In the genomic region with DNA sequence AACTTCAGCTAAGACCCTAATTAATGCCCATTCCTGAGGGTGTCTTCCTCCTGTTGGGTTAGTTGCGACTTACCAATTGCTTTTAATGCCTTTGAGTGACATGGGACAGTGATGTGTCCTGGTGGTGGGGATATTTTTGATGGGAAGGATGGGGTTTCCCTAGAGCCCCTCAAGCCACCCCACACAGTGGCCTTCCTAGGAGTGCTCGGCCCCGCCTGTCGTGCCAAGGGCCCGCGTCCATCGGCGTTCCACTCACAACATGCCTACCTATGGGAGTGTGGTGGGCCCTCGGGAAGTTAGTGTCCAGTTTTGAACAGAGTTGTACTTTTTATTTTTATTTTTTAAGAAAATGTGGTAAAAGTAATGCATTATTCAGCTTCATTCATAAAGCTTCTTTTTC, we compare ENCODE assay signal across 10 cellular contexts. TPM values are rescaled to one million over a fixed set of nuclear protein-coding genes. Genes with fewer than 3 reads are reported as not detected.
DNase-seq lines count a peak whose midpoint lies in the region; ATAC-seq and TF ChIP-seq lines count a peak whose summit lies in the region.
"Had no signal": no experiment of that assay in that cellular context is flagged by ENCODE, and none has a peak within 500 bp of the region (broad histone marks: within the 10 kb centered on the region; RNA-seq: fewer than 3 reads in every experiment).

No MANE protein-coding gene starts in this region.

- H3K23ac ChIP-seq in mesenchymal stem cell (ENCODE audit: low read length in 2 of 2), result no peak overlapping the region

- H3K4me2 ChIP-seq in mesenchymal stem cell (ENCODE audit: low read length, poor library complexity, severe bottlenecking), result no peak overlapping the region

- no peak overlapping the region for H3K4ac ChIP-seq in mesenchymal stem cell (ENCODE audit: low read depth in 1 of 2, low read length in 2 of 2)

- H3K18ac ChIP-seq in mesenchymal stem cell (ENCODE audit: low read depth in 1 of 2, low read length in 2 of 2), result no peak overlapping the region

- no peak for ATAC-seq in left cardiac atrium
- ATAC-seq in SK-N-SH treated with all-trans-retinoic acid at 6 μM for 48 hours, result no peak

- no peak overlapping the region for H2AFZ ChIP-seq in mesenchymal stem cell (ENCODE audit: low read depth, low read length)

- no peak overlapping the region for H2AK5ac ChIP-seq in mesenchymal stem cell (ENCODE audit: low read length, severe bottlenecking)

- no peak overlapping the region for H4K8ac ChIP-seq in mesenchymal stem cell (ENCODE audit: low read length)

- H3K14ac ChIP-seq in mesenchymal stem cell (ENCODE audit: low read length in 2 of 2), result no peak overlapping the region

- no peak for DNase-seq in left ventricle myocardium inferior
- no peak for DNase-seq in left cardiac atrium
- DNase-seq in mesenchymal stem cell, result no peak
- no peak for DNase-seq in stimulated activated CD4-positive, alpha-beta T cell treated with anti-CD3 and anti-CD28 coated beads, Interleukin-4, amount 100 ng/mL, for 24 hours
- no peak for DNase-seq in NCI-H446 treated with DMSO at 0.1 percent for 48 hours (lab: John Stamatoyannopoulos, UW)
- no peak for DNase-seq in NCI-H226
- DNase-seq in HuH-7.5 (ENCODE audit: low spot score), result no peak

- peak overlapping the region; percentile 56 for H3K27ac ChIP-seq in left ventricle myocardium inferior (replicated peaks)
- H3K27ac ChIP-seq in mesenchymal stem cell (ENCODE audit: low read length, poor library complexity, severe bottlenecking), result no peak overlapping the region
- H3K27ac ChIP-seq: psoas muscle had no signal

- no peaks in the 10 kb centered on the region for H3K36me3 ChIP-seq in left ventricle myocardium inferior
- no peaks in the 10 kb centered on the region for H3K36me3 ChIP-seq in mesenchymal stem cell (ENCODE audit: control insufficient read depth in 1 of 2, insufficient read depth in 2 of 2, low read depth in 1 of 2, low read length in 2 of 2)
- H3K36me3 ChIP-seq: heart right ventricle had no signal

- no peak for TF ChIP-seq CTCF in left ventricle myocardium inferior (IDR thresholded peaks at IDR 0.05; ENCODE audit: borderline replicate concordance)

- peak overlapping the region; percentile 73 for H3K9ac ChIP-seq in mesenchymal stem cell (ENCODE audit: low read length)

- no peaks in the 10 kb centered on the region for H3K9me3 ChIP-seq in left ventricle myocardium inferior (replicated peaks)
- H3K9me3 ChIP-seq in mesenchymal stem cell (ENCODE audit: control insufficient read depth, low read length), result no peaks in the 10 kb centered on the region
- H3K9me3 ChIP-seq: heart right ventricle, psoas muscle had no signal

- intact Hi-C loops in left ventricle myocardium inferior (cut with micrococcal nuclease) (loop anchor here (10.0 kb wide), 1 partner anchor 455 kb away; no protein-coding TSS in a partner anchor), left cardiac atrium (cut with DNase I) (loop anchor here (1.0 to 5.0 kb wide), 3 partner anchors 324 to 455 kb away; no protein-coding TSS in a partner anchor)

- H2BK15ac ChIP-seq in mesenchymal stem cell (ENCODE audit: low read depth, poor library complexity, severe bottlenecking), result no peak overlapping the region

- H3K27me3 ChIP-seq in left ventricle myocardium inferior (ENCODE audit: low read depth), result no peaks in the 10 kb centered on the region
- no peaks in the 10 kb centered on the region for H3K27me3 ChIP-seq in mesenchymal stem cell (ENCODE audit: control insufficient read depth in 1 of 2, insufficient read depth in 1 of 2, low read length in 2 of 2)

- no peak overlapping the region for H2BK120ac ChIP-seq in mesenchymal stem cell (ENCODE audit: low read depth, low read length)

- no peak overlapping the region for H2BK12ac ChIP-seq in mesenchymal stem cell (ENCODE audit: low read length in 2 of 2)

- H3K4me3 ChIP-seq in left ventricle myocardium inferior (no peak overlapping the region), mesenchymal stem cell (ENCODE audit: insufficient read depth in 1 of 2, low read depth in 1 of 2, low read length in 2 of 2) (no peak overlapping the region)
- H3K4me3 ChIP-seq: heart right ventricle, psoas muscle had no signal

- H2BK5ac ChIP-seq in mesenchymal stem cell (ENCODE audit: low read depth, low read length, poor library complexity, severe bottlenecking), result no peak overlapping the region

- H3K4me1 ChIP-seq in left ventricle myocardium inferior (peaks cover 44% of the 10 kb centered on the region), mesenchymal stem cell (ENCODE audit: control insufficient read depth, insufficient read depth, low read depth, low read length) (peaks cover 8% of the 10 kb centered on the region)

- H4K91ac ChIP-seq in mesenchymal stem cell (ENCODE audit: low read length), result no peak overlapping the region

- WGBS in mesenchymal stem cell, result no CpG with 5 or more reads among the region's 9 CpGs

- no peaks in the 10 kb centered on the region for H3K79me1 ChIP-seq in mesenchymal stem cell (replicated peaks; ENCODE audit: low read length, poor library complexity, severe bottlenecking)

TF ChIP-seq in SK-N-SH treated with all-trans-retinoic acid at 6 μM for 48 hours, 23 proteins besides CTCF, POLR2A, EP300 and RAD21:
- TF ChIP-seq ESRRG (CRISPR knock-in tag; IDR thresholded peaks at IDR 0.05) (no peak), POU6F1 (CRISPR knock-in tag; IDR thresholded peaks at IDR 0.05; ENCODE audit: borderline replicate concordance, low read depth) (no peak), ZFP3 (CRISPR knock-in tag; IDR thresholded peaks at IDR 0.05) (0 out of 2 replicates have a peak, but pooled peaks have one; percentile 5), TOX (CRISPR knock-in tag; IDR thresholded peaks at IDR 0.05; ENCODE audit: borderline replicate concordance) (no peak)

RNA-seq across cellular contexts. Expression of gene TSPAN2, which starts 50.1 kb away (rescaled TPM):
- total RNA-seq in left ventricle myocardium inferior (5.3 TPM), left cardiac atrium (10 to 100 TPM; 13.3 to 15.1 TPM)
- polyA plus RNA-seq in mesenchymal stem cell (2013, experiment 1 of 2), result not detected
- polyA plus RNA-seq in mesenchymal stem cell (2013, experiment 2 of 2), result 0.01 TPM
